ENCODE assay signal across 8 cellular contexts in genomic region chr10:73247509-73248258, GRCh38. TPM values are rescaled to one million over a fixed set of nuclear protein-coding genes. Genes with fewer than 3 reads are reported as not detected.
DNase-seq lines count a peak whose midpoint lies in the region; ATAC-seq and TF ChIP-seq lines count a peak whose summit lies in the region.

No MANE protein-coding gene starts in this region.

- H3K27me3 Mint-ChIP-seq in activated naive CD8-positive, alpha-beta T cell treated with anti-CD3 and anti-CD28 coated beads, Interleukin-2, amount 10 ng/mL, durations not matched to agents 7 days and 5 days: no peaks in the 10 kb centered on the region

- H3K9me3 Mint-ChIP-seq in activated naive CD8-positive, alpha-beta T cell treated with anti-CD3 and anti-CD28 coated beads, Interleukin-2, amount 10 ng/mL, durations not matched to agents 7 days and 5 days: no peaks in the 10 kb centered on the region

- TF ChIP-seq POLR2A in right lobe of liver (IDR thresholded peaks at IDR 0.05) (no peak), uterus (IDR thresholded peaks at IDR 0.05) (no peak)

- ATAC-seq in Right ventricle myocardium inferior: no peak
- no peak for ATAC-seq in activated naive CD8-positive, alpha-beta T cell treated with anti-CD3 and anti-CD28 coated beads, Interleukin-2, amount 10 ng/mL, durations not matched to agents 7 days and 5 days (ENCODE audit: low read depth)
- no peak for ATAC-seq in right lobe of liver
- no peak for ATAC-seq in HG02759 (IDR thresholded peaks at IDR 0.05; ENCODE audit: unreplicated experiment)

- H3K27ac ChIP-seq in left ventricle myocardium inferior (replicated peaks) (peak overlapping the region; percentile 81), right lobe of liver (peak overlapping the region; percentile 37 to 56 (median 47)), uterus (peak overlapping the region; percentile 75 to 86)

- H3K4me1 ChIP-seq in left ventricle myocardium inferior (peaks cover 58% of the 10 kb centered on the region), right lobe of liver (peaks cover 0 to 20% (median 6%) of the 10 kb centered on the region in 4 donors), uterus (peaks cover 0 to 8% of the 10 kb centered on the region in 2 donors)

- peaks cover 52% of the 10 kb centered on the region for H3K4me1 Mint-ChIP-seq in activated naive CD8-positive, alpha-beta T cell treated with anti-CD3 and anti-CD28 coated beads, Interleukin-2, amount 10 ng/mL, durations not matched to agents 7 days and 5 days

- peaks cover 46% of the 10 kb centered on the region for H3K36me3 ChIP-seq in left ventricle myocardium inferior
- H3K36me3 ChIP-seq in right lobe of liver: peaks cover 0 to 16% (median 4%) of the 10 kb centered on the region in 4 donors
- no peaks in the 10 kb centered on the region for H3K36me3 ChIP-seq in uterus

- POLR2A ChIA-PET in activated naive CD8-positive, alpha-beta T cell treated with anti-CD3 and anti-CD28 coated beads, Interleukin-2, amount 10 ng/mL, durations not matched to agents 7 days and 5 days (lab: Charles Lee): interaction anchor here (0.5 to 2.7 kb wide), 21 partner anchors 9 to 974 kb away, joined by 3 to 20 read pairs (median 5); partner anchors contain the start of genes ANXA7, CFAP70, CHCHD1 and DDIT4

- 24% methylated on average over 4 of the region's 4 CpGs for WGBS in right lobe of liver (ENCODE audit: insufficient coverage, low coverage, low lambda C conversion rate, missing lambda C conversion rate)

- H3K4me3 ChIP-seq in left ventricle myocardium inferior (peak overlapping the region; percentile 90), right lobe of liver (peak overlapping the region; percentile 75 to 87 (median 82)), uterus (peak overlapping the region; percentile 74 to 94)

- TF ChIP-seq CTCF in left ventricle myocardium inferior (IDR thresholded peaks at IDR 0.05; ENCODE audit: borderline replicate concordance): no peak
- no peak for TF ChIP-seq CTCF in right lobe of liver (IDR thresholded peaks at IDR 0.05)
- no peak for TF ChIP-seq CTCF in uterus (IDR thresholded peaks at IDR 0.05)

- H3K27ac Mint-ChIP-seq in activated naive CD8-positive, alpha-beta T cell treated with anti-CD3 and anti-CD28 coated beads, Interleukin-2, amount 10 ng/mL, durations not matched to agents 7 days and 5 days: peak overlapping the region; percentile 97

- intact Hi-C loops in left ventricle myocardium inferior (cut with micrococcal nuclease) (no loop called here), Right ventricle myocardium inferior (cut with DNase I) (no loop called here), right lobe of liver (cut with DNase I) (no loop called here), uterus (cut with DNase I; ENCODE audit: low total_unique reads) (no loop called here)

- H3K36me3 Mint-ChIP-seq in activated naive CD8-positive, alpha-beta T cell treated with anti-CD3 and anti-CD28 coated beads, Interleukin-2, amount 10 ng/mL, durations not matched to agents 7 days and 5 days: peaks cover 46% of the 10 kb centered on the region

- H3K27me3 ChIP-seq in left ventricle myocardium inferior (ENCODE audit: low read depth): no peaks in the 10 kb centered on the region
- H3K27me3 ChIP-seq in right lobe of liver: no peaks in the 10 kb centered on the region
- H3K27me3 ChIP-seq in uterus: no peaks in the 10 kb centered on the region

- DNase-seq in left ventricle myocardium inferior (no peak), Right ventricle myocardium inferior (ENCODE audit: missing footprints) (no peak), right lobe of liver (no peak), uterus (no peak), hippocampal formation (lab: John Stamatoyannopoulos, UW) (no peak)
- no peak for DNase-seq in activated naive CD8-positive, alpha-beta T cell treated with anti-CD3 and anti-CD28 coated beads, Interleukin-2, amount 10 ng/mL, durations not matched to agents 7 days and 5 days
- no peak for DNase-seq in stimulated activated CD4-positive, alpha-beta T cell treated with anti-CD3 and anti-CD28 coated beads, Interleukin-4, amount 100 ng/mL, for 4 hours

- H3K4me3 Mint-ChIP-seq in activated naive CD8-positive, alpha-beta T cell treated with anti-CD3 and anti-CD28 coated beads, Interleukin-2, amount 10 ng/mL, durations not matched to agents 7 days and 5 days: peak overlapping the region; percentile 100

- no peaks in the 10 kb centered on the region for H3K9me3 ChIP-seq in left ventricle myocardium inferior (replicated peaks)
- H3K9me3 ChIP-seq in right lobe of liver: no peaks in the 10 kb centered on the region
- no peaks in the 10 kb centered on the region for H3K9me3 ChIP-seq in uterus

RNA-seq across cellular contexts. Expression of gene DNAJC9, which starts 0.6 kb away (rescaled TPM):
- total RNA-seq in left ventricle myocardium inferior (8.6 TPM), Right ventricle myocardium inferior (8.5 TPM), right lobe of liver (1 to 10 TPM; 4.6 to 8.8 (median 5.4) TPM), uterus (10 to 100 TPM in 3 of 4 donors, 1 to 10 TPM in 1; 8.2 to 45.3 (median 19.3) TPM)
- 10 to 100 TPM; 50.1 to 51.8 TPM for total RNA-seq in activated naive CD8-positive, alpha-beta T cell treated with anti-CD3 and anti-CD28 coated beads, Interleukin-2, amount 10 ng/mL, durations not matched to agents 7 days and 5 days

RNA-seq across cellular contexts. Expression of gene MRPS16, which starts 4.8 kb away (rescaled TPM):
- total RNA-seq in left ventricle myocardium inferior: 102 TPM
- 106 TPM for total RNA-seq in Right ventricle myocardium inferior
- total RNA-seq in activated naive CD8-positive, alpha-beta T cell treated with anti-CD3 and anti-CD28 coated beads, Interleukin-2, amount 10 ng/mL, durations not matched to agents 7 days and 5 days: 10 to 100 TPM; 73.5 to 78.4 TPM
- total RNA-seq in right lobe of liver: 10 to 100 TPM; 40.5 to 58.4 (median 48.6) TPM
- 10 to 100 TPM in 3 of 4 donors, 1 to 10 TPM in 1; 6.8 to 67.7 (median 54.0) TPM for total RNA-seq in uterus
